8 cellular contexts compared by ENCODE assay signal in the genomic region with DNA sequence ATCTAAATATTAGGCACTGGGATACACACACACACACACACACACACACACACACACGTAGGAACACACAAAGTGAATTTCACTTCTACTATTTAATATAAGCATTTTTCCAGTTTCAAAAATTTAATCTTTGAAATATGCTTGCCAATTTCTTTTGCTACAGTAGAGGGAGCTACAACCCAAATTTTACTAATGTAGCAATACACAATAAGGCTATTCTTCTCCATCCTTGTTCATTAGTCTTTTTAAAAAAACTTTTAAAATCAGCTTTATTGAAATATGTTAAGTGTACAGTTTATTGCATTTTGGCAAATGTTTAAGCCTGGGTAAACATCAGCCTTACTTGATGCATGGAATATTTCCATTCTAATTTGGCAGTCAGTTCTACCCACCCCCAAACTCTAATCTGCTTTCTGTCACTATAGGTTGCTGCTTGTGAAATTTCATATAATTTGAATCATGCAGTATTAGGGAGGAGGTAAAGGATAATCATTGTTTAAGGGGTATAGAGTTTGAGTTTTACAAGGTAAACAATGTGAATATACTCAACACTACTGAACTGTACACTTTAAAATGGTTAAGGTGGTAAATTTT.
A peak's percentile ranks its signal among the peaks of the same experiment; 100 is the strongest.
DNase-seq lines count a peak whose midpoint lies in the region; ATAC-seq and TF ChIP-seq lines count a peak whose summit lies in the region.

No MANE protein-coding gene starts in this region.

- peaks cover 3% of the 10 kb centered on the region for H3K4me1 Mint-ChIP-seq in activated naive CD8-positive, alpha-beta T cell treated with anti-CD3 and anti-CD28 coated beads, Interleukin-2, amount 50 U/mL, for 24 hours

- peak; percentile 25 for DNase-seq in SKM-1 treated with dmso at 0.1 percent for 144 hours (lab: John Stamatoyannopoulos, UW; ENCODE audit: unreplicated experiment)
- DNase-seq in SKM-1 (lab: John Stamatoyannopoulos, UW; ENCODE audit: unreplicated experiment): no peak
- DNase-seq in PC-9: no peak
- peak; percentile 20 to 63 for DNase-seq in erythroblast (lab: John Stamatoyannopoulos, UW)
- DNase-seq in prostate gland (ENCODE audit: low spot score): no peak
- no peak for DNase-seq in activated naive CD8-positive, alpha-beta T cell treated with anti-CD3 and anti-CD28 coated beads, Interleukin-2, amount 50 U/mL, for 24 hours
- no peak for DNase-seq in activated gamma-delta T cell treated with Interleukin-2 at 50 U/mL for 16 hours

- H3K9me2 ChIP-seq in PC-9 (ENCODE audit: insufficient read depth): no peaks in the 10 kb centered on the region

- no peak overlapping the region for H3K27ac Mint-ChIP-seq in activated naive CD8-positive, alpha-beta T cell treated with anti-CD3 and anti-CD28 coated beads, Interleukin-2, amount 50 U/mL, for 24 hours

- no peaks in the 10 kb centered on the region for H3K9me3 Mint-ChIP-seq in activated naive CD8-positive, alpha-beta T cell treated with anti-CD3 and anti-CD28 coated beads, Interleukin-2, amount 50 U/mL, for 24 hours

- no peak overlapping the region for H3K4me2 ChIP-seq in PC-9

- H3K4me3 ChIP-seq in PC-9 (no peak overlapping the region), prostate gland (no peak overlapping the region)

- no peak for TF ChIP-seq POLR2A in erythroblast (IDR thresholded peaks at IDR 0.05; ENCODE audit: low read length)
- no peak for TF ChIP-seq POLR2A in prostate gland (IDR thresholded peaks at IDR 0.05)

- H3K36me3 ChIP-seq in PC-9 (ENCODE audit: low read depth) (no peaks in the 10 kb centered on the region), prostate gland (no peaks in the 10 kb centered on the region)

- H3K4me1 ChIP-seq in PC-9 (replicated peaks; ENCODE audit: insufficient read depth) (no peaks in the 10 kb centered on the region), prostate gland (replicated peaks) (no peaks in the 10 kb centered on the region)

- no peaks in the 10 kb centered on the region for H3K27me3 Mint-ChIP-seq in activated naive CD8-positive, alpha-beta T cell treated with anti-CD3 and anti-CD28 coated beads, Interleukin-2, amount 50 U/mL, for 24 hours

- H3K79me2 ChIP-seq in PC-9 (ENCODE audit: low read depth): no peaks in the 10 kb centered on the region

- H4K20me1 ChIP-seq in PC-9 (ENCODE audit: insufficient read depth): peaks cover 4% of the 10 kb centered on the region; the same call in 1 of the 2 replicates

- H3K27me3 ChIP-seq in PC-9 (ENCODE audit: insufficient read depth, low read depth): no peaks in the 10 kb centered on the region
- no peaks in the 10 kb centered on the region for H3K27me3 ChIP-seq in prostate gland (replicated peaks; ENCODE audit: insufficient read depth)

- H3K4me3 Mint-ChIP-seq in activated naive CD8-positive, alpha-beta T cell treated with anti-CD3 and anti-CD28 coated beads, Interleukin-2, amount 50 U/mL, for 24 hours: no peak overlapping the region

- 3% methylated on average over 1 of the region's 1 CpG for WGBS in prostate gland

- CTCF ChIA-PET in PC-9 (lab: Charles Lee): interaction anchor here (0.6 to 1.5 kb wide), 11 partner anchors 17 to 384 kb away, joined by 3 to 13 read pairs (median 5); no protein-coding TSS in a partner anchor

- H3K27ac ChIP-seq in PC-9: no peak overlapping the region
- no peak overlapping the region for H3K27ac ChIP-seq in prostate gland

- TF ChIP-seq CTCF in PC-9 (conservative IDR thresholded peaks at IDR 0.05) (peak; percentile 97), prostate gland (IDR thresholded peaks at IDR 0.05) (peak; percentile 13 to 70 (median 54))

- POLR2A ChIA-PET in PC-9 (lab: Charles Lee; ENCODE audit: unreplicated experiment): no interaction called here

- H3K36me3 Mint-ChIP-seq in activated naive CD8-positive, alpha-beta T cell treated with anti-CD3 and anti-CD28 coated beads, Interleukin-2, amount 50 U/mL, for 24 hours (ENCODE audit: low read depth): no peaks in the 10 kb centered on the region

- no peak overlapping the region for H2AFZ ChIP-seq in PC-9

- no peak for ATAC-seq in activated naive CD8-positive, alpha-beta T cell treated with anti-CD3 and anti-CD28 coated beads, Interleukin-2, amount 50 U/mL, for 24 hours
- no peak for ATAC-seq in HG02642 (IDR thresholded peaks at IDR 0.05; ENCODE audit: poor library complexity, unreplicated experiment)

- no peaks in the 10 kb centered on the region; the same call in 1 of the 2 replicates for H3F3A ChIP-seq in PC-9 (ENCODE audit: insufficient read depth, low read depth)

- no TSS peak for BruUV-seq in PC-9 (replicated peaks; lab: Mats Ljungman, UMichigan)

- intact Hi-C loops in PC-9 (cut with micrococcal nuclease; ENCODE audit: unreplicated experiment) (loop anchor here (1.0 to 5.0 kb wide), 3 partner anchors 246 to 446 kb away; no protein-coding TSS in a partner anchor), prostate gland (cut with DNase I) (loop anchor here (5.0 kb wide), 2 partner anchors 239 to 384 kb away; no protein-coding TSS in a partner anchor)

- no peaks in the 10 kb centered on the region for H3K9me3 ChIP-seq in PC-9 (ENCODE audit: insufficient read depth, low read depth)
- H3K9me3 ChIP-seq in prostate gland: no peaks in the 10 kb centered on the region

Comparison
In these comparisons a context has a peak if more than half of its experiments do, and no peak if none do; other contexts are left out.
1. DNase-seq: peak in SKM-1 treated with dmso at 0.1 percent for 144 hours (single experiment) and erythroblast (2 of 2); none in SKM-1 (single experiment), PC-9 (0 of 2), prostate gland (single experiment), activated naive CD8-positive, alpha-beta T cell treated with anti-CD3 and anti-CD28 coated beads, Interleukin-2, amount 50 U/mL, for 24 hours (single experiment) and activated gamma-delta T cell treated with Interleukin-2 at 50 U/mL for 16 hours (single experiment).